Comparison of ENCODE assay signal across 1 cellular context in genomic region chr17:44219126-44219635, GRCh38.
A peak's percentile ranks its signal among the peaks of the same experiment; 100 is the strongest.
TF ChIP-seq lines count a peak whose summit lies in the region.

No MANE protein-coding gene starts in this region.

TF ChIP-seq in HepG2, 621 proteins besides CTCF, POLR2A, EP300 and RAD21 (continued from another document and continues in another):
- no peak for TF ChIP-seq PREB (CRISPR knock-in tag; IDR thresholded peaks at IDR 0.05)
- TF ChIP-seq DR1 (CRISPR knock-in tag; IDR thresholded peaks at IDR 0.05): peak; percentile 22; the same call in 1 of the 2 replicates
- peak; percentile 46; the same call in 1 of the 2 replicates for TF ChIP-seq ZNF607 (CRISPR knock-in tag; IDR thresholded peaks at IDR 0.05; ENCODE audit: borderline replicate concordance)
- peak; percentile 55; the same call in 1 of the 2 replicates for TF ChIP-seq ZNF772 (CRISPR knock-in tag; IDR thresholded peaks at IDR 0.05)
- TF ChIP-seq ATRX (CRISPR knock-in tag; IDR thresholded peaks at IDR 0.05; ENCODE audit: borderline replicate concordance): no peak
- no peak for TF ChIP-seq ZHX2 (IDR thresholded peaks at IDR 0.05; ENCODE audit: low read depth)
- TF ChIP-seq ZHX2 (CRISPR knock-in tag; IDR thresholded peaks at IDR 0.05; ENCODE audit: borderline replicate concordance): peak; percentile 26; the same call in 1 of the 2 replicates
- TF ChIP-seq ARID3A (IDR thresholded peaks at IDR 0.05; ENCODE audit: low read depth, low read length): no peak
- TF ChIP-seq ZNF574 (CRISPR knock-in tag; IDR thresholded peaks at IDR 0.05): peak; percentile 40
- 0 out of 2 replicates have a peak, but pooled peaks have one; percentile 10 for TF ChIP-seq SNAPC5 (CRISPR knock-in tag; IDR thresholded peaks at IDR 0.05; ENCODE audit: borderline replicate concordance)
- TF ChIP-seq ZNF761 (CRISPR knock-in tag; conservative IDR thresholded peaks at IDR 0.05): no peak
- peak; percentile 43; the same call in 1 of the 2 replicates for TF ChIP-seq ZC3H13 (CRISPR knock-in tag; IDR thresholded peaks at IDR 0.05)
- 0 out of 2 replicates have a peak, but pooled peaks have one; percentile 49 for TF ChIP-seq ZNF616 (CRISPR knock-in tag; IDR thresholded peaks at IDR 0.05; ENCODE audit: low read depth)
- peak; percentile 27; the same call in 1 of the 2 replicates for TF ChIP-seq SALL2 (CRISPR knock-in tag; IDR thresholded peaks at IDR 0.05)
- TF ChIP-seq ZXDC (CRISPR knock-in tag; IDR thresholded peaks at IDR 0.05): 0 out of 2 replicates have a peak, but pooled peaks have one; percentile 34
- TF ChIP-seq DNMT1 (CRISPR knock-in tag; IDR thresholded peaks at IDR 0.05): 0 out of 2 replicates have a peak, but pooled peaks have one; percentile 57
- TF ChIP-seq E2F1 (CRISPR knock-in tag; IDR thresholded peaks at IDR 0.05): no peak
- peak; percentile 35; the same call in 1 of the 2 replicates for TF ChIP-seq SIN3A (IDR thresholded peaks at IDR 0.05; ENCODE audit: borderline replicate concordance, low read depth, low read length)
- peak; percentile 65; the same call in 1 of the 2 replicates for TF ChIP-seq ZFX (CRISPR knock-in tag; IDR thresholded peaks at IDR 0.05; ENCODE audit: low read depth)
- no peak for TF ChIP-seq ELK4 (CRISPR knock-in tag; IDR thresholded peaks at IDR 0.05; ENCODE audit: borderline replicate concordance)
- TF ChIP-seq HNRNPLL (IDR thresholded peaks at IDR 0.05; ENCODE audit: low read depth, low read length, poor library complexity, severe bottlenecking): peak; percentile 64
- TF ChIP-seq MXI1 (IDR thresholded peaks at IDR 0.05; ENCODE audit: borderline replicate concordance, low read depth, low read length): peak; percentile 48; the same call in 1 of the 3 replicates
- no peak for TF ChIP-seq ZNF30 (CRISPR knock-in tag; IDR thresholded peaks at IDR 0.05)
- TF ChIP-seq KLF6 (CRISPR knock-in tag; IDR thresholded peaks at IDR 0.05): no peak
- no peak for TF ChIP-seq ZKSCAN5 (CRISPR knock-in tag; IDR thresholded peaks at IDR 0.05)
- no peak for TF ChIP-seq SP5 (CRISPR knock-in tag; IDR thresholded peaks at IDR 0.05; ENCODE audit: borderline replicate concordance, low read depth)
- peak; percentile 48 for TF ChIP-seq HOXA3 (CRISPR knock-in tag; IDR thresholded peaks at IDR 0.05)
- TF ChIP-seq ZNF263 (CRISPR knock-in tag; IDR thresholded peaks at IDR 0.05): peak; percentile 64; the same call in 1 of the 2 replicates
- TF ChIP-seq UBTF (CRISPR knock-in tag; IDR thresholded peaks at IDR 0.05): peak; percentile 93; the same call in 1 of the 2 replicates
- TF ChIP-seq ZNF605 (CRISPR knock-in tag; IDR thresholded peaks at IDR 0.05): no peak
- no peak for TF ChIP-seq FOXP1 (IDR thresholded peaks at IDR 0.05)
- no peak for TF ChIP-seq FOXP1 (CRISPR knock-in tag; IDR thresholded peaks at IDR 0.05)
- no peak for TF ChIP-seq CBX1 (IDR thresholded peaks at IDR 0.05; ENCODE audit: low read depth)
- TF ChIP-seq SALL1 (CRISPR knock-in tag; IDR thresholded peaks at IDR 0.05): 0 out of 2 replicates have a peak, but pooled peaks have one; percentile 9
- TF ChIP-seq ZNF747 (CRISPR knock-in tag; IDR thresholded peaks at IDR 0.05; ENCODE audit: borderline replicate concordance): no peak
- no peak for TF ChIP-seq ZBTB49 (CRISPR knock-in tag; IDR thresholded peaks at IDR 0.05; ENCODE audit: borderline replicate concordance)
